Comparison of ENCODE assay signal across 10 cellular contexts in the genomic region with DNA sequence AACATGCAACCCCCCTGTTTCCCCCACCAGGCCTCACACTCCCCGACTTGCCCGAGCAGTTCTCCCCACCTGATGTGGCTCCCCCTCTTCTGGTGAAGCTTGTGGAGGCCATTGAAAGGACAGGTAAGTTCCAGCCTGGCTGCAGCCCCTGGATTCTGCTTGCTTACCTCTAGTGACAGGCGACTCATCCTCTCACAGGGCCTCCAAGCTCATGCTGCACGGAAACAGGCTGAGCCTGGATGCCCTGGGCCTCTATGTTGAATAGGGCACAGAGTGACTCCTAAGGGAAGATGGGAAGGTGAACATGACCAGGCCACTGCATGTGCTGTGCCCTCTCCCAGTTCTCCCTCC. TPM values are rescaled to one million over a fixed set of nuclear protein-coding genes. Genes with fewer than 3 reads are reported as not detected.
DNase-seq lines count a peak whose midpoint lies in the region; FAIRE-seq and TF ChIP-seq lines count a peak whose summit lies in the region.
"Had no signal": no experiment of that assay in that cellular context is flagged by ENCODE, and none has a peak within 500 bp of the region (broad histone marks: within the 10 kb centered on the region; RNA-seq: fewer than 3 reads in every experiment).

No MANE protein-coding gene starts in this region.

- TF ChIP-seq CTCF in AG04449 (IDR thresholded peaks at IDR 0.05; ENCODE audit: insufficient read depth, low read length, missing control alignments) (no peak), nephron (IDR thresholded peaks at IDR 0.05; ENCODE audit: unreplicated experiment in 3 of 3) (no peak), prostate gland (IDR thresholded peaks at IDR 0.05) (no peak), D721Med (IDR thresholded peaks at IDR 0.05; ENCODE audit: insufficient read depth, missing control alignments) (no peak)

- H3K4me1 ChIP-seq in HAP-1 (peaks cover 21% of the 10 kb centered on the region), prostate gland (replicated peaks) (peaks cover 17% of the 10 kb centered on the region)

- peaks cover 43% of the 10 kb centered on the region for H3K36me3 ChIP-seq in HAP-1 (replicated peaks)
- H3K36me3 ChIP-seq in prostate gland, result peaks cover 0 to 10% of the 10 kb centered on the region in 2 donors

- DNase-seq in AG04449 (ENCODE audit: low read depth, low spot score) (no peak), HAP-1 (ENCODE audit: low spot score in 2 of 2) (no peak), prostate gland (ENCODE audit: low spot score) (no peak), NCI-H526 (lab: John Stamatoyannopoulos, UW) (no peak), D721Med (ENCODE audit: insufficient read length, low spot score) (no peak)
- DNase-seq in effector CD8-positive, alpha-beta T cell (lab: John Stamatoyannopoulos, UW), result no peak
- DNase-seq: left lung, SW 1271 had no signal

- POLR2A ChIA-PET in AG04449 (lab: Yijun Ruan, JAX), result no interaction called here

- no peaks in the 10 kb centered on the region for H3K9me3 Mint-ChIP-seq in nephron

- peaks cover 21% of the 10 kb centered on the region for H3K36me3 Mint-ChIP-seq in nephron (ENCODE audit: low read depth)

- peak overlapping the region; percentile 66 for H3K27ac ChIP-seq in angular gyrus (ENCODE audit: low read depth, low read length)
- peak overlapping the region in 1 of 2 donors; percentile 65 for H3K27ac ChIP-seq in prostate gland

- CTCF ChIA-PET in AG04449 (lab: Yijun Ruan, JAX), result interaction anchor here (0.6 to 5.0 kb wide), 29 partner anchors 8 to 161 kb away, joined by 3 to 66 read pairs (median 6); partner anchors contain the start of genes IFI30, MPV17L2 and PIK3R2

- H3K9me3 ChIP-seq in HAP-1, result no peaks in the 10 kb centered on the region
- no peaks in the 10 kb centered on the region for H3K9me3 ChIP-seq in prostate gland
- H3K9me3 ChIP-seq: left lung had no signal

- no peak for TF ChIP-seq POLR2A in prostate gland (IDR thresholded peaks at IDR 0.05)

- no peaks in the 10 kb centered on the region for H3K27me3 Mint-ChIP-seq in nephron (ENCODE audit: low read depth)

- H3K4me1 Mint-ChIP-seq in nephron, result peaks cover 12% of the 10 kb centered on the region

- FAIRE-seq in D721Med (lab: Jason Lieb, UNC), result no peak

- no peaks in the 10 kb centered on the region for H3K27me3 ChIP-seq in HAP-1 (ENCODE audit: low read depth)
- H3K27me3 ChIP-seq in prostate gland (replicated peaks; ENCODE audit: insufficient read depth), result no peaks in the 10 kb centered on the region
- H3K27me3 ChIP-seq: left lung had no signal

- in situ Hi-C loops in HAP-1 (cut with MboI; ENCODE audit: low sequenced_read_pairs), result no loop called here

- peak overlapping the region; percentile 27; the same call in 1 of the 2 replicates for H3K4me3 ChIP-seq in AG04449 (ENCODE audit: low read depth, low read length)
- H3K4me3 ChIP-seq in HAP-1, result peak overlapping the region; percentile 28
- H3K4me3 ChIP-seq in prostate gland, result no peak overlapping the region

- intact Hi-C loops in prostate gland (cut with DNase I), result no loop called here

- peak overlapping the region in 1 of 3 experiments; percentile 59 for H3K27ac Mint-ChIP-seq in nephron

- 57% methylated on average over 4 of the region's 4 CpGs for WGBS in prostate gland

- H3K4me3 Mint-ChIP-seq in nephron, result peak overlapping the region; percentile 29 to 61 (median 59)

RNA-seq across cellular contexts. Expression of gene PIK3R2, which starts 7.5 kb away (rescaled TPM):
- total RNA-seq in prostate gland, result 10 to 100 TPM; 41.3 to 71.6 TPM

RNA-seq across cellular contexts. Expression of gene IFI30, which starts 13.2 kb away (rescaled TPM):
- 10 to 100 TPM; 20.9 to 22.5 TPM for total RNA-seq in prostate gland

RNA-seq across cellular contexts. Expression of gene MPV17L2, which starts 32.6 kb away (rescaled TPM):
- 10 to 100 TPM in 1 of 2 donors, 1 to 10 TPM in 1; 8.5 to 21.1 TPM for total RNA-seq in prostate gland

RNA-seq across cellular contexts. Expression of gene RAB3A, which starts 43.4 kb away (rescaled TPM):
- total RNA-seq in prostate gland, result 1 to 10 TPM; 2.5 to 6.0 TPM

Comparison
In these comparisons a context has a peak if more than half of its experiments do, and no peak if none do; other contexts are left out.
1. H3K4me3 ChIP-seq: peak in AG04449 (single experiment) and HAP-1 (single experiment); none in prostate gland (0 of 2).